In the genomic region with DNA sequence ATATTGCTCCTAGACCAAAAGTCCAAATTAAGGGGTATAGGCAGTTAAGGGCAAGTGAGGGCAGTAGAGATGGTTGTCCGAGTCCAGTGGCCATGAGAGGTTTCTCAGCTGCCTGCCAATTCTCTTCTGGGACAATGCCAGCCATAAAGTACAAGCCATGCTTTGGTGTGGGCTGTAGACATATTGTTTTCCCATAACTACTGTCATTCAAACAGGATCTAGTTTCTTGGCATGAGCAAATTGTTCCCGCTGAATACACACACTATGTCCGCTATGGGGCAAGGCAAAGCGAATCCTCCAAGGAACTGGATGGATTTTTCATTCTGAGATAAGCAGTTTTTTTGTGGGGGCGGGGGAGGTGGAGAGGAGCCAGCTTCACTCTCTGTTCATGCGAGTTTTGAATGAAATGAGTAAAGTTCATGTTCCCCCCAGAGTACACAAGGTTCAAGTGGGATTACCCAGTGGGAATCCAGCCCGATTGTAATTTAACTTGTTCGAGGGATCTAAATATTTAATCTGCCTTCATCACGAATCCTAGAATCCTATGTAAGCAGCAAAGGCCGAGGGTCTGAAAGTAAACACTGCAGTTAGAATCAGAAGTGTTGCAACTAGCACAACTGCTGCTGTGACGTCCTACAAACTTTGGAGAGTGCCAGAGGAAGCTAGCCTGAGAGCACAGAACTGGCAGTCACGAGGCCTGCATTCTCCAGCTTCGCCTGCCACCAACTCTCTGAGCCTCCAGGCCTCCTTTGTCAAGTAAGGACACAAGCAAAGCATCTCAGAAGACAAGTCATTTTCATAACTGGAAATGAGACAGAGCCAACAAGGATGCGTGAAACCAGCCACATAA, we compare ENCODE assay signal across 8 cellular contexts.
DNase-seq lines count a peak whose midpoint lies in the region; ATAC-seq, FAIRE-seq and TF ChIP-seq lines count a peak whose summit lies in the region.

No MANE protein-coding gene starts in this region.

- H3K4me3 ChIP-seq in astrocyte (ENCODE audit: insufficient read depth, low read depth, low read length) (no peak overlapping the region), kidney (ENCODE audit: low read length in 2 of 2) (peak overlapping the region in 1 of 2 donors; percentile 7), skeletal muscle tissue (ENCODE audit: low read length in 3 of 3) (peak overlapping the region; percentile 44 to 65 (median 50))

- no peaks in the 10 kb centered on the region for H3K9me3 ChIP-seq in astrocyte (ENCODE audit: insufficient read depth, low read depth, low read length)
- no peaks in the 10 kb centered on the region for H3K9me3 ChIP-seq in kidney (ENCODE audit: control insufficient read depth in 1 of 2, low read length in 2 of 2)
- no peaks in the 10 kb centered on the region for H3K9me3 ChIP-seq in skeletal muscle tissue (ENCODE audit: control insufficient read depth in 3 of 3, low read length in 3 of 3)

- TF ChIP-seq CTCF in astrocyte (IDR thresholded peaks at IDR 0.05; ENCODE audit: insufficient read depth, low read depth, low read length) (no peak), kidney (IDR thresholded peaks at IDR 0.05; ENCODE audit: borderline replicate concordance, extremely low read depth, insufficient read depth) (no peak)

- DNase-seq in LHCN-M2 (ENCODE audit: low read depth) (peak; percentile 91), astrocyte (ENCODE audit: low read depth) (peak; percentile 46), kidney (peak; percentile 87), SKM-1 treated with dmso at 0.1 percent for 144 hours (lab: John Stamatoyannopoulos, UW; ENCODE audit: unreplicated experiment) (no peak), NCI-H524 (lab: John Stamatoyannopoulos, UW) (no peak), NCI-H226 (no peak)

- peaks cover 2% of the 10 kb centered on the region for H3K36me3 Mint-ChIP-seq in astrocyte (ENCODE audit: low read depth, unreplicated experiment)

- H3K4me1 Mint-ChIP-seq in astrocyte (ENCODE audit: low read depth, unreplicated experiment), result peaks cover 7% of the 10 kb centered on the region

- no peak overlapping the region for H3K4me3 Mint-ChIP-seq in astrocyte (ENCODE audit: unreplicated experiment)

- H3K9ac ChIP-seq in astrocyte (ENCODE audit: low read length), result no peak overlapping the region
- peak overlapping the region in 1 of 2 donors; percentile 9 for H3K9ac ChIP-seq in kidney (ENCODE audit: low read length in 2 of 2)
- H3K9ac ChIP-seq in skeletal muscle tissue (ENCODE audit: low read depth in 1 of 3, low read length in 3 of 3), result peak overlapping the region; percentile 65 to 77 (median 75)

- intact Hi-C loops in kidney (cut with DNase I), result no loop called here

- peaks cover 26% of the 10 kb centered on the region for H3K4me1 ChIP-seq in astrocyte (ENCODE audit: insufficient read depth, low read length)
- peaks cover 21 to 41% of the 10 kb centered on the region in 2 donors for H3K4me1 ChIP-seq in kidney (ENCODE audit: control insufficient read depth in 1 of 2, insufficient read depth in 1 of 2, low read depth in 1 of 2, low read length in 2 of 2)
- peaks cover 20 to 26% (median 22%) of the 10 kb centered on the region in 3 donors for H3K4me1 ChIP-seq in skeletal muscle tissue (ENCODE audit: control insufficient read depth in 3 of 3, insufficient read depth in 3 of 3, low read length in 3 of 3)

- no peaks in the 10 kb centered on the region for H4K20me1 ChIP-seq in astrocyte (ENCODE audit: insufficient read depth, low read length)

- H3K27ac Mint-ChIP-seq in astrocyte (ENCODE audit: unreplicated experiment), result no peak overlapping the region

- H3K27me3 ChIP-seq in astrocyte (ENCODE audit: insufficient read depth, low read length), result no peaks in the 10 kb centered on the region
- no peaks in the 10 kb centered on the region for H3K27me3 ChIP-seq in skeletal muscle tissue (ENCODE audit: control insufficient read depth in 3 of 3, insufficient read depth in 3 of 3, low read length in 3 of 3)

- no peak for ATAC-seq in HG02798 (IDR thresholded peaks at IDR 0.05; ENCODE audit: poor library complexity, unreplicated experiment)

- H2AFZ ChIP-seq in astrocyte (ENCODE audit: low read depth, low read length), result no peak overlapping the region

- H3K36me3 ChIP-seq in astrocyte (ENCODE audit: insufficient read depth, low read length), result no peaks in the 10 kb centered on the region
- no peaks in the 10 kb centered on the region for H3K36me3 ChIP-seq in kidney (ENCODE audit: control insufficient read depth in 1 of 2, insufficient read depth in 2 of 2, low read length in 2 of 2)
- no peaks in the 10 kb centered on the region for H3K36me3 ChIP-seq in skeletal muscle tissue (ENCODE audit: control insufficient read depth in 3 of 3, insufficient read depth in 3 of 3, low read length in 3 of 3)

- H3K4me2 ChIP-seq in astrocyte (ENCODE audit: low read length), result peak overlapping the region; percentile 16

- H3K79me2 ChIP-seq in astrocyte (ENCODE audit: insufficient read depth, low read length), result no peaks in the 10 kb centered on the region

- H3K27ac ChIP-seq in astrocyte (ENCODE audit: low read depth, low read length) (no peak overlapping the region), kidney (ENCODE audit: low read depth in 2 of 2, low read length in 2 of 2) (peak overlapping the region; percentile 86 to 90), skeletal muscle tissue (ENCODE audit: low read depth, low read length) (peak overlapping the region; percentile 94)

- H3K9me3 Mint-ChIP-seq in astrocyte (ENCODE audit: unreplicated experiment), result no peaks in the 10 kb centered on the region

- FAIRE-seq in astrocyte (lab: Jason Lieb, UNC), result no peak
- FAIRE-seq in kidney (lab: Jason Lieb, UNC), result no peak

- H3K27me3 Mint-ChIP-seq in astrocyte (ENCODE audit: low read depth, unreplicated experiment), result no peaks in the 10 kb centered on the region

Comparison
In these comparisons a context has a peak if more than half of its experiments do, and no peak if none do; other contexts are left out.
1. DNase-seq: peak in LHCN-M2 (single experiment), astrocyte (single experiment) and kidney (single experiment); none in SKM-1 treated with dmso at 0.1 percent for 144 hours (single experiment), NCI-H524 (0 of 2) and NCI-H226 (single experiment).